1 cellular context compared by ENCODE assay signal in genomic region chr1:92975551-92976232, GRCh38.
TF ChIP-seq lines count a peak whose summit lies in the region.

No MANE protein-coding gene starts in this region.

TF ChIP-seq in GM12878, 131 proteins besides CTCF, POLR2A, EP300 and RAD21 (continued from another document and continues in another):
- TF ChIP-seq E2F4 (IDR thresholded peaks at IDR 0.05; ENCODE audit: low read depth, low read length) (no peak), E4F1 (IDR thresholded peaks at IDR 0.05; ENCODE audit: borderline replicate concordance, partially characterized antibody) (no peak), RB1 (IDR thresholded peaks at IDR 0.05; ENCODE audit: borderline replicate concordance) (no peak), TARDBP (IDR thresholded peaks at IDR 0.05; ENCODE audit: borderline replicate concordance) (no peak), NR2F1 (conservative IDR thresholded peaks at IDR 0.05) (peak; percentile 70), SREBF1 (IDR thresholded peaks at IDR 0.05; ENCODE audit: low read length) (no peak), DPF2 (IDR thresholded peaks at IDR 0.05) (peak; percentile 97), ATF3 (IDR thresholded peaks at IDR 0.05; ENCODE audit: borderline replicate concordance, extremely low read depth, low read depth, low read length) (peak; percentile 49; the same call in 1 of the 2 replicates), FOXM1 (IDR thresholded peaks at IDR 0.05; ENCODE audit: low read depth, low read length) (peak; percentile 75; the same call in 1 of the 2 replicates), PRDM15 (CRISPR knock-in tag; IDR thresholded peaks at IDR 0.05) (no peak), TBL1XR1 (IDR thresholded peaks at IDR 0.05; ENCODE audit: low read depth, low read length) (peak; percentile 80), FOS (IDR thresholded peaks at IDR 0.05; ENCODE audit: borderline replicate concordance, extremely low read depth, insufficient read length) (no peak), CBX3 (IDR thresholded peaks at IDR 0.05; ENCODE audit: borderline replicate concordance, low read depth) (no peak), NR2C2 (IDR thresholded peaks at IDR 0.05; ENCODE audit: borderline replicate concordance, control insufficient read depth, insufficient read length, low read depth) (no peak), CREM (IDR thresholded peaks at IDR 0.05; ENCODE audit: low read depth) (peak; percentile 86), NFIC (IDR thresholded peaks at IDR 0.05; ENCODE audit: low read depth, low read length) (peak; percentile 89), ASH2L (IDR thresholded peaks at IDR 0.05; ENCODE audit: borderline replicate concordance, low read depth) (no peak), SPI1 (IDR thresholded peaks at IDR 0.05; ENCODE audit: borderline replicate concordance, insufficient read depth, low read depth, low read length) (peak; percentile 98), HDAC6 (IDR thresholded peaks at IDR 0.05; ENCODE audit: unreplicated experiment) (no peak), ZNF207 (IDR thresholded peaks at IDR 0.05; ENCODE audit: borderline replicate concordance) (no peak), CBFB (IDR thresholded peaks at IDR 0.05; ENCODE audit: low read depth) (peak; percentile 91), RBBP5 (conservative IDR thresholded peaks at IDR 0.05) (no peak)
- TF ChIP-seq, protein P1, sequence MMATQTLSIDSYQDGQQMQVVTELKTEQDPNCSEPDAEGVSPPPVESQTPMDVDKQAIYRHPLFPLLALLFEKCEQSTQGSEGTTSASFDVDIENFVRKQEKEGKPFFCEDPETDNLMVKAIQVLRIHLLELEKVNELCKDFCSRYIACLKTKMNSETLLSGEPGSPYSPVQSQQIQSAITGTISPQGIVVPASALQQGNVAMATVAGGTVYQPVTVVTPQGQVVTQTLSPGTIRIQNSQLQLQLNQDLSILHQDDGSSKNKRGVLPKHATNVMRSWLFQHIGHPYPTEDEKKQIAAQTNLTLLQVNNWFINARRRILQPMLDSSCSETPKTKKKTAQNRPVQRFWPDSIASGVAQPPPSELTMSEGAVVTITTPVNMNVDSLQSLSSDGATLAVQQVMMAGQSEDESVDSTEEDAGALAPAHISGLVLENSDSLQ (IDR thresholded peaks at IDR 0.05) = peak; percentile 95
- TF ChIP-seq, protein P2, sequence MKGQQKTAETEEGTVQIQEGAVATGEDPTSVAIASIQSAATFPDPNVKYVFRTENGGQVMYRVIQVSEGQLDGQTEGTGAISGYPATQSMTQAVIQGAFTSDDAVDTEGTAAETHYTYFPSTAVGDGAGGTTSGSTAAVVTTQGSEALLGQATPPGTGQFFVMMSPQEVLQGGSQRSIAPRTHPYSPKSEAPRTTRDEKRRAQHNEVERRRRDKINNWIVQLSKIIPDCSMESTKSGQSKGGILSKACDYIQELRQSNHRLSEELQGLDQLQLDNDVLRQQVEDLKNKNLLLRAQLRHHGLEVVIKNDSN (IDR thresholded peaks at IDR 0.05; ENCODE audit: borderline replicate concordance, extremely low read length, insufficient read depth, low read depth, low read length) = peak; percentile 84
- TF ChIP-seq, protein P3, sequence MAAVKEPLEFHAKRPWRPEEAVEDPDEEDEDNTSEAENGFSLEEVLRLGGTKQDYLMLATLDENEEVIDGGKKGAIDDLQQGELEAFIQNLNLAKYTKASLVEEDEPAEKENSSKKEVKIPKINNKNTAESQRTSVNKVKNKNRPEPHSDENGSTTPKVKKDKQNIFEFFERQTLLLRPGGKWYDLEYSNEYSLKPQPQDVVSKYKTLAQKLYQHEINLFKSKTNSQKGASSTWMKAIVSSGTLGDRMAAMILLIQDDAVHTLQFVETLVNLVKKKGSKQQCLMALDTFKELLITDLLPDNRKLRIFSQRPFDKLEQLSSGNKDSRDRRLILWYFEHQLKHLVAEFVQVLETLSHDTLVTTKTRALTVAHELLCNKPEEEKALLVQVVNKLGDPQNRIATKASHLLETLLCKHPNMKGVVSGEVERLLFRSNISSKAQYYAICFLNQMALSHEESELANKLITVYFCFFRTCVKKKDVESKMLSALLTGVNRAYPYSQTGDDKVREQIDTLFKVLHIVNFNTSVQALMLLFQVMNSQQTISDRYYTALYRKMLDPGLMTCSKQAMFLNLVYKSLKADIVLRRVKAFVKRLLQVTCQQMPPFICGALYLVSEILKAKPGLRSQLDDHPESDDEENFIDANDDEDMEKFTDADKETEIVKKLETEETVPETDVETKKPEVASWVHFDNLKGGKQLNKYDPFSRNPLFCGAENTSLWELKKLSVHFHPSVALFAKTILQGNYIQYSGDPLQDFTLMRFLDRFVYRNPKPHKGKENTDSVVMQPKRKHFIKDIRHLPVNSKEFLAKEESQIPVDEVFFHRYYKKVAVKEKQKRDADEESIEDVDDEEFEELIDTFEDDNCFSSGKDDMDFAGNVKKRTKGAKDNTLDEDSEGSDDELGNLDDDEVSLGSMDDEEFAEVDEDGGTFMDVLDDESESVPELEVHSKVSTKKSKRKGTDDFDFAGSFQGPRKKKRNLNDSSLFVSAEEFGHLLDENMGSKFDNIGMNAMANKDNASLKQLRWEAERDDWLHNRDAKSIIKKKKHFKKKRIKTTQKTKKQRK (IDR thresholded peaks at IDR 0.05; ENCODE audit: low read depth, low read length) = no peak
- TF ChIP-seq, protein P4, sequence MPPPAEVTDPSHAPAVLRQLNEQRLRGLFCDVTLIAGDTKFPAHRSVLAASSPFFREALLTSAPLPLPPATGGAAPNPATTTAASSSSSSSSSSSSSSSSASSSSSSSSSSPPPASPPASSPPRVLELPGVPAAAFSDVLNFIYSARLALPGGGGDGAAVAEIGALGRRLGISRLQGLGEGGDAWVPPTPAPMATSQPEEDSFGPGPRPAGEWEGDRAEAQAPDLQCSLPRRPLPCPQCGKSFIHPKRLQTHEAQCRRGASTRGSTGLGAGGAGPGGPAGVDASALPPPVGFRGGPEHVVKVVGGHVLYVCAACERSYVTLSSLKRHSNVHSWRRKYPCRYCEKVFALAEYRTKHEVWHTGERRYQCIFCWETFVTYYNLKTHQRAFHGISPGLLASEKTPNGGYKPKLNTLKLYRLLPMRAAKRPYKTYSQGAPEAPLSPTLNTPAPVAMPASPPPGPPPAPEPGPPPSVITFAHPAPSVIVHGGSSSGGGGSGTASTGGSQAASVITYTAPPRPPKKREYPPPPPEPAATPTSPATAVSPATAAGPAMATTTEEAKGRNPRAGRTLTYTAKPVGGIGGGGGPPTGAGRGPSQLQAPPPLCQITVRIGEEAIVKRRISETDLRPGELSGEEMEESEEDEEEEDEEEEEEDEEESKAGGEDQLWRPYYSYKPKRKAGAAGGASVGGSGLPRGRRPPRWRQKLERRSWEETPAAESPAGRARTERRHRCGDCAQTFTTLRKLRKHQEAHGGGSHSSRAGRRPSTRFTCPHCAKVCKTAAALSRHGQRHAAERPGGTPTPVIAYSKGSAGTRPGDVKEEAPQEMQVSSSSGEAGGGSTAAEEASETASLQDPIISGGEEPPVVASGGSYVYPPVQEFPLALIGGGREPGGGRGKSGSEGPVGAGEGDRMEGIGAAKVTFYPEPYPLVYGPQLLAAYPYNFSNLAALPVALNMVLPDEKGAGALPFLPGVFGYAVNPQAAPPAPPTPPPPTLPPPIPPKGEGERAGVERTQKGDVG (CRISPR knock-in tag; IDR thresholded peaks at IDR 0.05) = no peak
- TF ChIP-seq, protein P5, sequence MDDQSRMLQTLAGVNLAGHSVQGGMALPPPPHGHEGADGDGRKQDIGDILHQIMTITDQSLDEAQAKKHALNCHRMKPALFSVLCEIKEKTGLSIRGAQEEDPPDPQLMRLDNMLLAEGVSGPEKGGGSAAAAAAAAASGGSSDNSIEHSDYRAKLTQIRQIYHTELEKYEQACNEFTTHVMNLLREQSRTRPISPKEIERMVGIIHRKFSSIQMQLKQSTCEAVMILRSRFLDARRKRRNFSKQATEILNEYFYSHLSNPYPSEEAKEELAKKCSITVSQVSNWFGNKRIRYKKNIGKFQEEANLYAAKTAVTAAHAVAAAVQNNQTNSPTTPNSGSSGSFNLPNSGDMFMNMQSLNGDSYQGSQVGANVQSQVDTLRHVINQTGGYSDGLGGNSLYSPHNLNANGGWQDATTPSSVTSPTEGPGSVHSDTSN (IDR thresholded peaks at IDR 0.05; ENCODE audit: insufficient replicate concordance, low read depth, low read length) = peak; percentile 83
- TF ChIP-seq, protein P6, sequence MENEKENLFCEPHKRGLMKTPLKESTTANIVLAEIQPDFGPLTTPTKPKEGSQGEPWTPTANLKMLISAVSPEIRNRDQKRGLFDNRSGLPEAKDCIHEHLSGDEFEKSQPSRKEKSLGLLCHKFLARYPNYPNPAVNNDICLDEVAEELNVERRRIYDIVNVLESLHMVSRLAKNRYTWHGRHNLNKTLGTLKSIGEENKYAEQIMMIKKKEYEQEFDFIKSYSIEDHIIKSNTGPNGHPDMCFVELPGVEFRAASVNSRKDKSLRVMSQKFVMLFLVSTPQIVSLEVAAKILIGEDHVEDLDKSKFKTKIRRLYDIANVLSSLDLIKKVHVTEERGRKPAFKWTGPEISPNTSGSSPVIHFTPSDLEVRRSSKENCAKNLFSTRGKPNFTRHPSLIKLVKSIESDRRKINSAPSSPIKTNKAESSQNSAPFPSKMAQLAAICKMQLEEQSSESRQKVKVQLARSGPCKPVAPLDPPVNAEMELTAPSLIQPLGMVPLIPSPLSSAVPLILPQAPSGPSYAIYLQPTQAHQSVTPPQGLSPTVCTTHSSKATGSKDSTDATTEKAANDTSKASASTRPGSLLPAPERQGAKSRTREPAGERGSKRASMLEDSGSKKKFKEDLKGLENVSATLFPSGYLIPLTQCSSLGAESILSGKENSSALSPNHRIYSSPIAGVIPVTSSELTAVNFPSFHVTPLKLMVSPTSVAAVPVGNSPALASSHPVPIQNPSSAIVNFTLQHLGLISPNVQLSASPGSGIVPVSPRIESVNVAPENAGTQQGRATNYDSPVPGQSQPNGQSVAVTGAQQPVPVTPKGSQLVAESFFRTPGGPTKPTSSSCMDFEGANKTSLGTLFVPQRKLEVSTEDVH (IDR thresholded peaks at IDR 0.05; ENCODE audit: low read depth, partially characterized antibody) = no peak
